1 cellular context compared by ENCODE assay signal in genomic region chr2:218756599-218757377, GRCh38.
TF ChIP-seq lines count a peak whose summit lies in the region.

No MANE protein-coding gene starts in this region.

TF ChIP-seq in liver, 16 proteins besides CTCF, POLR2A, EP300 and RAD21 (continued from another document):
- no peak for TF ChIP-seq ZBTB33 (IDR thresholded peaks at IDR 0.05)
- TF ChIP-seq MAX (IDR thresholded peaks at IDR 0.05) = no peak
- no peak for TF ChIP-seq YY1 (IDR thresholded peaks at IDR 0.05)
